In genomic region chr2:61536723-61537581, GRCh38 we compare ENCODE assay signal across 1 cellular context.
TF ChIP-seq lines count a peak whose summit lies in the region.

No MANE protein-coding gene starts in this region.

TF ChIP-seq in HepG2, 621 proteins besides CTCF, POLR2A, EP300 and RAD21 (continued from another document and continues in another):
- TF ChIP-seq ZGPAT (CRISPR knock-in tag; IDR thresholded peaks at IDR 0.05) (peak; percentile 86), PCBP1 (IDR thresholded peaks at IDR 0.05; ENCODE audit: borderline replicate concordance, low read depth, low read length) (no peak), E2F2 (CRISPR knock-in tag; IDR thresholded peaks at IDR 0.05; ENCODE audit: borderline replicate concordance) (no peak), SMARCC2 (IDR thresholded peaks at IDR 0.05) (no peak), ZNF549 (CRISPR knock-in tag; IDR thresholded peaks at IDR 0.05) (no peak), ZNF329 (CRISPR knock-in tag; IDR thresholded peaks at IDR 0.05; ENCODE audit: low read depth) (no peak; the same call in 1 of the 2 replicates), JUNB (CRISPR knock-in tag; IDR thresholded peaks at IDR 0.05; ENCODE audit: borderline replicate concordance) (no peak), ZNF101 (CRISPR knock-in tag; IDR thresholded peaks at IDR 0.05; ENCODE audit: borderline replicate concordance, low read depth) (no peak), KDM4B (CRISPR knock-in tag; IDR thresholded peaks at IDR 0.05) (peak; percentile 50; the same call in 1 of the 2 replicates), SMAD9 (CRISPR knock-in tag; IDR thresholded peaks at IDR 0.05) (no peak), JARID2 (CRISPR knock-in tag; IDR thresholded peaks at IDR 0.05; ENCODE audit: insufficient replicate concordance) (no peak), ATM (IDR thresholded peaks at IDR 0.05; ENCODE audit: borderline replicate concordance) (no peak), SAP130 (CRISPR knock-in tag; IDR thresholded peaks at IDR 0.05; ENCODE audit: low read depth) (peak; percentile 95), PHF21A (CRISPR knock-in tag; IDR thresholded peaks at IDR 0.05) (peak; percentile 47; the same call in 1 of the 2 replicates), ATF7 (IDR thresholded peaks at IDR 0.05) (no peak), ATF7 (CRISPR knock-in tag; IDR thresholded peaks at IDR 0.05) (peak; percentile 15; the same call in 1 of the 2 replicates), GATAD1 (CRISPR knock-in tag; IDR thresholded peaks at IDR 0.05) (peak; percentile 51), BCL6 (CRISPR knock-in tag; IDR thresholded peaks at IDR 0.05) (no peak), POGZ (CRISPR knock-in tag; IDR thresholded peaks at IDR 0.05) (peak; percentile 49; the same call in 1 of the 2 replicates), ZNF709 (CRISPR knock-in tag; IDR thresholded peaks at IDR 0.05) (no peak), SNRNP70 (IDR thresholded peaks at IDR 0.05; ENCODE audit: low read depth, low read length) (no peak), ZNF253 (CRISPR knock-in tag; IDR thresholded peaks at IDR 0.05; ENCODE audit: borderline replicate concordance) (no peak), ZNF639 (CRISPR knock-in tag; conservative IDR thresholded peaks at IDR 0.05) (no peak), SKIL (CRISPR knock-in tag; IDR thresholded peaks at IDR 0.05; ENCODE audit: borderline replicate concordance) (no peak), PCBP2 (optimal IDR thresholded peaks at IDR 0.05; ENCODE audit: low read depth, low read length, poor library complexity, severe bottlenecking) (no peak), ZNF34 (CRISPR knock-in tag; IDR thresholded peaks at IDR 0.05; ENCODE audit: borderline replicate concordance) (no peak), ZNF746 (CRISPR knock-in tag; IDR thresholded peaks at IDR 0.05) (peak; percentile 51; the same call in 1 of the 2 replicates), GTF3A (CRISPR knock-in tag; conservative IDR thresholded peaks at IDR 0.05) (no peak), U2AF2 (IDR thresholded peaks at IDR 0.05; ENCODE audit: low read depth, low read length) (no peak), RNF219 (CRISPR knock-in tag; IDR thresholded peaks at IDR 0.05) (no peak), GLMP (CRISPR knock-in tag; IDR thresholded peaks at IDR 0.05; ENCODE audit: borderline replicate concordance) (no peak), ZSCAN20 (CRISPR knock-in tag; IDR thresholded peaks at IDR 0.05; ENCODE audit: borderline replicate concordance) (no peak), ZNF770 (CRISPR knock-in tag; IDR thresholded peaks at IDR 0.05) (no peak; the same call in 1 of the 2 replicates), HDAC1 (CRISPR knock-in tag; IDR thresholded peaks at IDR 0.05) (peak; percentile 57; the same call in 1 of the 2 replicates), ZNF576 (CRISPR knock-in tag; IDR thresholded peaks at IDR 0.05) (no peak), THYN1 (CRISPR knock-in tag; IDR thresholded peaks at IDR 0.05; ENCODE audit: borderline replicate concordance, low read depth) (no peak; the same call in 1 of the 2 replicates), FIP1L1 (IDR thresholded peaks at IDR 0.05; ENCODE audit: borderline replicate concordance, insufficient read depth, low read depth, low read length) (no peak), SYNCRIP (IDR thresholded peaks at IDR 0.05; ENCODE audit: insufficient read depth, low read depth, low read length) (no peak), FOXM1 (CRISPR knock-in tag; IDR thresholded peaks at IDR 0.05) (no peak), ZNF572 (CRISPR knock-in tag; IDR thresholded peaks at IDR 0.05) (no peak), ZNF776 (CRISPR knock-in tag; IDR thresholded peaks at IDR 0.05) (no peak), ZNF484 (CRISPR knock-in tag; IDR thresholded peaks at IDR 0.05; ENCODE audit: borderline replicate concordance, low read depth) (no peak), BATF2 (CRISPR knock-in tag; IDR thresholded peaks at IDR 0.05) (no peak), ZNF562 (CRISPR knock-in tag; IDR thresholded peaks at IDR 0.05; ENCODE audit: borderline replicate concordance) (no peak), ZNF224 (CRISPR knock-in tag; IDR thresholded peaks at IDR 0.05) (no peak), CREB3 (CRISPR knock-in tag; IDR thresholded peaks at IDR 0.05) (no peak), UBTF (CRISPR knock-in tag; IDR thresholded peaks at IDR 0.05) (peak; percentile 78), GPN1 (CRISPR knock-in tag; IDR thresholded peaks at IDR 0.05; ENCODE audit: borderline replicate concordance) (no peak)
